13 cellular contexts compared by ENCODE assay signal in genomic region chr3:117752984-117753717, GRCh38.
DNase-seq lines count a peak whose midpoint lies in the region; ATAC-seq and TF ChIP-seq lines count a peak whose summit lies in the region.
"Had no signal": no experiment of that assay in that cellular context is flagged by ENCODE, and none has a peak within 500 bp of the region (broad histone marks: within the 10 kb centered on the region; RNA-seq: fewer than 3 reads in every experiment).

No MANE protein-coding gene starts in this region.

- no peak overlapping the region for H3K4me3 ChIP-seq in fibroblast of pulmonary artery (replicated peaks; ENCODE audit: low read depth, low read length)
- H3K4me3 ChIP-seq: heart left ventricle, prostate gland had no signal

- DNase-seq in AG09319 (ENCODE audit: extremely low read depth, low read depth) (peak; percentile 64), HCEC 1CT (peak; percentile 55), SHP77 treated with DMSO at 0.1 percent for 48 hours (lab: John Stamatoyannopoulos, UW) (peak; percentile 9), fibroblast of pulmonary artery (ENCODE audit: low read depth) (peak; percentile 6), mucosa of gallbladder (ENCODE audit: low spot score) (no peak), kidney glomerular epithelial cell (lab: John Stamatoyannopoulos, UW) (no peak)
- DNase-seq: activated B cell treated with CpG ODN at 0.5 μM for 24 hours; effector memory CD4-positive, alpha-beta T cell; heart left ventricle; NCI-H226 had no signal

- ATAC-seq in esophagus mucosa (no peak), GM19397 (IDR thresholded peaks at IDR 0.05; ENCODE audit: unreplicated experiment) (no peak)
- ATAC-seq: heart left ventricle had no signal

- TF ChIP-seq CTCF in AG09319 (IDR thresholded peaks at IDR 0.05; ENCODE audit: low read depth, low read length): no peak
- TF ChIP-seq CTCF in fibroblast of pulmonary artery (IDR thresholded peaks at IDR 0.05; ENCODE audit: low read length, missing control alignments): no peak

Comparison
In these comparisons a context has a peak if more than half of its experiments do, and no peak if none do; other contexts are left out.
1. DNase-seq: peak in AG09319 (single experiment), HCEC 1CT (single experiment), SHP77 treated with DMSO at 0.1 percent for 48 hours (single experiment) and fibroblast of pulmonary artery (single experiment); none in mucosa of gallbladder (single experiment) and kidney glomerular epithelial cell (single experiment).